ENCODE assay signal across 28 cellular contexts in the genomic region with DNA sequence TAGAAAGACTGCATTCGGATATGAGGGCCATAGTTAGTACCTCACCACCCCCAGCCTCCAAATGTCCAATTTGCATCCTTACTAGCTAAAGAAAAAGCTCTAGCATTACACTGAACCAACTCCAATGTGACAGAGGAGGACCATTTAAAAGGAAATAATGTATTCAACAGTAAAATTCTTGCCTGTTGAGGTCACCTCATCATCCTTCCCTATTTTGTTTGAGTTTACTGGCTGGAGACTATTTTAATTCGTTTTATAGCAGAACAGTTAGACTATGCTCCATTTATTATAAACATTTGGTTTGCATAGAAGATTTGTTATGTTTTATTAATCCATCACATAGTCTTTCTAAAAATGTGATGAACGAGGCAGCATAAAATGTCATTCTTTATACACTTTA.
"Had no signal": no experiment of that assay in that cellular context is flagged by ENCODE, and none has a peak within 500 bp of the region (broad histone marks: within the 10 kb centered on the region; RNA-seq: fewer than 3 reads in every experiment).

No MANE protein-coding gene starts in this region.

- H3K27ac Mint-ChIP-seq: activated CD8-positive, alpha-beta T cell treated with anti-CD3 and anti-CD28 coated beads, Interleukin-2, amount 10 ng/mL, durations not matched to agents 7 days and 5 days; activated naive CD4-positive, alpha-beta T cell treated with anti-CD3 and anti-CD28 coated beads for 36 hours; activated naive CD8-positive, alpha-beta T cell; activated T-cell treated with anti-CD3 and anti-CD28 coated beads, Interleukin-2, amount 50 U/mL, for 24 hours; T-helper 2 cell treated with Interferon-gamma antibody and Interleukin-4, amounts not matched to agents 5 μg/mL and 100 μg/mL, for 36 hours; WTC11 had no signal

- H3K4me3 Mint-ChIP-seq: activated CD8-positive, alpha-beta T cell treated with anti-CD3 and anti-CD28 coated beads, Interleukin-2, amount 10 ng/mL, durations not matched to agents 7 days and 5 days; activated naive CD4-positive, alpha-beta T cell treated with anti-CD3 and anti-CD28 coated beads for 36 hours; activated naive CD8-positive, alpha-beta T cell; activated T-cell treated with anti-CD3 and anti-CD28 coated beads, Interleukin-2, amount 50 U/mL, for 24 hours; brain; central memory CD8-positive, alpha-beta T cell; T-helper 2 cell treated with Interferon-gamma antibody and Interleukin-4, amounts not matched to agents 5 μg/mL and 100 μg/mL, for 36 hours; WTC11 had no signal

- H3K4me1 ChIP-seq: SJCRH30 had no signal

- ATAC-seq: activated CD8-positive, alpha-beta T cell treated with anti-CD3 and anti-CD28 coated beads, Interleukin-2, amount 10 ng/mL, durations not matched to agents 7 days and 5 days; Panc1; Right ventricle myocardium inferior; SK-N-SH treated with all-trans-retinoic acid at 6 μM for 48 hours; WTC11 had no signal

- DNase-seq: activated CD4-positive, alpha-beta T cell treated with anti-CD3 and anti-CD28 coated beads for 48 hours; activated CD4-positive, alpha-beta T cell treated with anti-CD3 and anti-CD28 coated beads, Interleukin-2, amount 50 U/mL, for 4 hours; activated CD4-positive, CD25-positive, alpha-beta regulatory T cell treated with anti-CD3 and anti-CD28 coated beads, Interleukin-2, amount 50 U/mL, for 72 hours; activated CD8-positive, alpha-beta T cell treated with anti-CD3 and anti-CD28 coated beads, Interleukin-2, amount 10 ng/mL, durations not matched to agents 7 days and 5 days; activated gamma-delta T cell; activated naive CD4-positive, alpha-beta T cell treated with anti-CD3 and anti-CD28 coated beads for 36 hours; activated T-cell treated with anti-CD3 and anti-CD28 coated beads, Interleukin-2, amount 50 U/mL, for 24 hours; anterior cingulate cortex; KG1; NCI-H1092; NCI-H1417; NCI-H1930; NCI-H2107; NCI-H2171 treated with DMSO at 0.1 percent for 48 hours; NCI-H226; NCI-H526; NCI-H82; RPMI8226; SJCRH30; SW 1271 had no signal

- H3K4me1 Mint-ChIP-seq: central memory CD8-positive, alpha-beta T cell had no signal

- H3K36me3 ChIP-seq: SJCRH30 had no signal

- H3K27me3 Mint-ChIP-seq: activated naive CD8-positive, alpha-beta T cell; activated T-cell treated with anti-CD3 and anti-CD28 coated beads, Interleukin-2, amount 50 U/mL, for 24 hours; brain; central memory CD8-positive, alpha-beta T cell had no signal

- H3K27me3 ChIP-seq: SJCRH30 had no signal

- H3K36me3 Mint-ChIP-seq: activated naive CD8-positive, alpha-beta T cell; brain; WTC11 had no signal

- H3K9me3 ChIP-seq: SJCRH30 had no signal

- H3K4me3 ChIP-seq: SJCRH30 had no signal

- H3K9me3 Mint-ChIP-seq: activated naive CD4-positive, alpha-beta T cell treated with anti-CD3 and anti-CD28 coated beads for 36 hours; brain; T-helper 2 cell treated with Interferon-gamma antibody and Interleukin-4, amounts not matched to agents 5 μg/mL and 100 μg/mL, for 36 hours; WTC11 had no signal
